Comparison of ENCODE assay signal across 9 cellular contexts in the genomic region with DNA sequence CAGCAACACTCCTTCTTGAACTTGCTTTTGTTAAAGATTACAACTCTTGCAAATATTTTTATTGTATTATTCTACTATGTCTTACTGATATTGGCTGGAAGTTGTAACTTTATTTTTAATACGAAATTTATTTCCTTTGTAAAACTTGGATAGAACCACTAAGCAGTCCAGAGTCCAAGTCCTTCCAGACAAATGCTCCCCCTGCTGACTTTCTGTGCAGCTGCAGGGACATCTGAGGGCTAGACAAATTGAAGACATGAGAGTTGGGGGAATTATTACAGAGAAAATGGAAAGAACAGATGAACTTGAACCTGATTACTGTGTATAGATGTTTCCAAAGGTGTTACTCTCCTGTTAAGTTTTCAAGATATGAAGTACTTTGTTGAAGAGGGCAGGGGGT.
A peak's percentile ranks its signal among the peaks of the same experiment; 100 is the strongest.
DNase-seq lines count a peak whose midpoint lies in the region; ATAC-seq, FAIRE-seq and TF ChIP-seq lines count a peak whose summit lies in the region.
"Had no signal": no experiment of that assay in that cellular context is flagged by ENCODE, and none has a peak within 500 bp of the region (broad histone marks: within the 10 kb centered on the region; RNA-seq: fewer than 3 reads in every experiment).

No MANE protein-coding gene starts in this region.

- no peak overlapping the region for H2AFZ ChIP-seq in GM12878 (ENCODE audit: control insufficient read depth, low read depth, low read length)

- H3K79me2 ChIP-seq in GM12878 (ENCODE audit: control insufficient read depth, insufficient read depth, low read length) = no peaks in the 10 kb centered on the region

- no peak for TF ChIP-seq EP300 in GM12878 (IDR thresholded peaks at IDR 0.05; ENCODE audit: borderline replicate concordance in 1 of 2, control insufficient read depth in 1 of 2, low read depth in 2 of 2, low read length in 2 of 2)
- TF ChIP-seq EP300 in gastroesophageal sphincter (IDR thresholded peaks at IDR 0.05) = no peak

- TF ChIP-seq RAD21 in GM12878 (IDR thresholded peaks at IDR 0.05; ENCODE audit: insufficient read depth, low read depth, low read length) = peak; percentile 87

- H3K36me3 ChIP-seq in GM12878 (ENCODE audit: control insufficient read depth in 2 of 2, insufficient read depth in 2 of 2, low read length in 1 of 2) (no peaks in the 10 kb centered on the region), lower lobe of right lung (no peaks in the 10 kb centered on the region), gastroesophageal sphincter (no peaks in the 10 kb centered on the region)

- ATAC-seq in GM12878 = peak; percentile 77
- ATAC-seq in lower lobe of right lung = peak in 1 of 2 donors; percentile 57
- no peak for ATAC-seq in T-cell (replicated peaks in 1 of 4)
- ATAC-seq in gastroesophageal sphincter = no peak

- H3K4me1 Mint-ChIP-seq in T-cell = no peaks in the 10 kb centered on the region

- no peaks in the 10 kb centered on the region for H4K20me1 ChIP-seq in GM12878 (ENCODE audit: control insufficient read depth, insufficient read depth)

- intact Hi-C loops in GM12878 (cut with micrococcal nuclease; ENCODE audit: unreplicated experiment) = loop anchor here (1.0 to 2.0 kb wide), 2 partner anchors 145 to 248 kb away; no protein-coding TSS in a partner anchor
- intact Hi-C loops in lower lobe of right lung (cut with DNase I) = no loop called here

- peaks cover 4% of the 10 kb centered on the region; the same call in 1 of the 2 replicates for H3K4me1 ChIP-seq in GM12878 (ENCODE audit: control insufficient read depth, insufficient read depth, low read length)
- H3K4me1 ChIP-seq in lower lobe of right lung = no peaks in the 10 kb centered on the region
- H3K4me1 ChIP-seq in gastroesophageal sphincter = no peaks in the 10 kb centered on the region

- no peaks in the 10 kb centered on the region for H3K27me3 ChIP-seq in GM12878 (replicated peaks in 1 of 2; ENCODE audit: control insufficient read depth in 2 of 2, insufficient read depth in 2 of 2, low read length in 1 of 2)
- H3K27me3 ChIP-seq in lower lobe of right lung (ENCODE audit: low read depth) = no peaks in the 10 kb centered on the region
- no peaks in the 10 kb centered on the region for H3K27me3 ChIP-seq in gastroesophageal sphincter

- H3K4me3 ChIP-seq in GM12878 = no peak overlapping the region
- H3K4me3 ChIP-seq in lower lobe of right lung = no peak overlapping the region
- H3K4me3 ChIP-seq in gastroesophageal sphincter = no peak overlapping the region

- CTCF ChIA-PET in GM12878 (lab: Yijun Ruan, JAX) = interaction anchor here (0.6 to 6.3 kb wide), 48 partner anchors 8 to 658 kb away, joined by 3 to 128 read pairs (median 5); no protein-coding TSS in a partner anchor
- CTCF ChIA-PET in T-cell (lab: Charles Lee) = no interaction called here

- peak; percentile 78 for FAIRE-seq in GM12878 (lab: Jason Lieb, UNC)

- H3K9ac ChIP-seq in GM12878 (ENCODE audit: control insufficient read depth, insufficient read depth, low read length) = no peak overlapping the region

- H3K9me3 ChIP-seq in GM12878 (replicated peaks; ENCODE audit: control insufficient read depth, insufficient read depth, low read length) = no peaks in the 10 kb centered on the region
- no peaks in the 10 kb centered on the region for H3K9me3 ChIP-seq in lower lobe of right lung
- H3K9me3 ChIP-seq in gastroesophageal sphincter = no peaks in the 10 kb centered on the region

- RAD21 ChIA-PET in GM12878 (lab: Charles Lee; ENCODE audit: unreplicated experiment) = interaction anchor here (0.8 to 6.2 kb wide), 28 partner anchors 12 to 293 kb away, joined by 3 to 97 read pairs (median 6); no protein-coding TSS in a partner anchor

- H3K27ac Mint-ChIP-seq in T-cell = no peak overlapping the region
- H3K27ac Mint-ChIP-seq: IgD-negative memory B cell had no signal

- DNase-seq in ELR (ENCODE audit: low read depth) (peak; percentile 15), HT-29 (ENCODE audit: low spot score) (peak; percentile 48), GM12878 (ENCODE audit: low read depth, low spot score) (no peak), lower lobe of right lung (no peak), T-helper 2 cell (no peak), T-cell (no peak), NCI-H345 treated with DMSO at 0.1 percent for 48 hours (lab: John Stamatoyannopoulos, UW; ENCODE audit: unreplicated experiment) (no peak)

- no peak for TF ChIP-seq POLR2A in GM12878 (IDR thresholded peaks at IDR 0.05; ENCODE audit: low read depth, low read length)
- TF ChIP-seq POLR2A in gastroesophageal sphincter (IDR thresholded peaks at IDR 0.05) = no peak

- SMC1A ChIA-PET in GM12878 (lab: Charles Lee; ENCODE audit: uncharacterized antibody, unreplicated experiment) = interaction anchor here (0.7 to 14.3 kb wide), 41 partner anchors 9 to 360 kb away, joined by 3 to 172 read pairs (median 8); no protein-coding TSS in a partner anchor

- no peak overlapping the region for H3K4me3 Mint-ChIP-seq in T-cell
- H3K4me3 Mint-ChIP-seq: IgD-negative memory B cell had no signal

- in situ Hi-C loops in GM12878 (cut with MboI) = loop anchor here (10.0 kb wide), 1 partner anchor 238 kb away; a partner anchor contains a TSS

- POLR2A ChIA-PET in GM12878 (lab: Charles Lee) = interaction anchor here (1.1 to 2.3 kb wide), 4 partner anchors 17 to 82 kb away, joined by 3 to 9 read pairs (median 4); no protein-coding TSS in a partner anchor
- POLR2A ChIA-PET in T-cell (lab: Charles Lee) = no interaction called here

- no peaks in the 10 kb centered on the region for H3K9me3 Mint-ChIP-seq in T-cell
- H3K9me3 Mint-ChIP-seq: IgD-negative memory B cell had no signal

- H3K4me2 ChIP-seq in GM12878 (ENCODE audit: control insufficient read depth, insufficient read depth) = no peak overlapping the region

- TF ChIP-seq CTCF in GM12878 (IDR thresholded peaks at IDR 0.05 in 2 of 3, conservative IDR thresholded peaks at IDR 0.05 in 1 of 3; ENCODE audit: control insufficient read depth in 2 of 3, extremely low read depth in 1 of 3, insufficient read depth in 1 of 3, low read depth in 3 of 3, low read length in 3 of 3) (peak; percentile 60 to 78 (median 69)), lower lobe of right lung (IDR thresholded peaks at IDR 0.05) (peak; percentile 47), gastroesophageal sphincter (IDR thresholded peaks at IDR 0.05) (peak in 2 of 4 experiments; percentile 16 to 57)

- WGBS in GM12878 (ENCODE audit: insufficient coverage, insufficient replicate concordance, low lambda C conversion rate, missing lambda C conversion rate) = 0% methylated on average over 1 of the region's 1 CpG
- WGBS in gastroesophageal sphincter (ENCODE audit: low coverage in 1 of 2), 2 donors = 0% methylated on average over 1 of the region's 1 CpG

- no TSS peak for BruUV-seq in GM12878 (replicated peaks; lab: Mats Ljungman, UMichigan)

- H3K27ac ChIP-seq in GM12878 (ENCODE audit: control insufficient read depth, insufficient read depth) (no peak overlapping the region), lower lobe of right lung (no peak overlapping the region), gastroesophageal sphincter (no peak overlapping the region)

- peaks cover 0 to 7% of the 10 kb centered on the region in 2 donors for H3K27me3 Mint-ChIP-seq in T-cell
- H3K27me3 Mint-ChIP-seq: IgD-negative memory B cell had no signal

- H3K36me3 Mint-ChIP-seq in T-cell = no peaks in the 10 kb centered on the region
- H3K36me3 Mint-ChIP-seq: IgD-negative memory B cell had no signal

TF ChIP-seq in GM12878, 131 proteins besides CTCF, POLR2A, EP300 and RAD21:
- TF ChIP-seq, protein P1, sequence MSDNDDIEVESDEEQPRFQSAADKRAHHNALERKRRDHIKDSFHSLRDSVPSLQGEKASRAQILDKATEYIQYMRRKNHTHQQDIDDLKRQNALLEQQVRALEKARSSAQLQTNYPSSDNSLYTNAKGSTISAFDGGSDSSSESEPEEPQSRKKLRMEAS (IDR thresholded peaks at IDR 0.05; ENCODE audit: low read depth, low read length) = no peak
- peak; percentile 76; the same call in 1 of the 2 replicates for TF ChIP-seq SMC3 (IDR thresholded peaks at IDR 0.05; ENCODE audit: borderline replicate concordance, low read length)
- TF ChIP-seq, protein P2, sequence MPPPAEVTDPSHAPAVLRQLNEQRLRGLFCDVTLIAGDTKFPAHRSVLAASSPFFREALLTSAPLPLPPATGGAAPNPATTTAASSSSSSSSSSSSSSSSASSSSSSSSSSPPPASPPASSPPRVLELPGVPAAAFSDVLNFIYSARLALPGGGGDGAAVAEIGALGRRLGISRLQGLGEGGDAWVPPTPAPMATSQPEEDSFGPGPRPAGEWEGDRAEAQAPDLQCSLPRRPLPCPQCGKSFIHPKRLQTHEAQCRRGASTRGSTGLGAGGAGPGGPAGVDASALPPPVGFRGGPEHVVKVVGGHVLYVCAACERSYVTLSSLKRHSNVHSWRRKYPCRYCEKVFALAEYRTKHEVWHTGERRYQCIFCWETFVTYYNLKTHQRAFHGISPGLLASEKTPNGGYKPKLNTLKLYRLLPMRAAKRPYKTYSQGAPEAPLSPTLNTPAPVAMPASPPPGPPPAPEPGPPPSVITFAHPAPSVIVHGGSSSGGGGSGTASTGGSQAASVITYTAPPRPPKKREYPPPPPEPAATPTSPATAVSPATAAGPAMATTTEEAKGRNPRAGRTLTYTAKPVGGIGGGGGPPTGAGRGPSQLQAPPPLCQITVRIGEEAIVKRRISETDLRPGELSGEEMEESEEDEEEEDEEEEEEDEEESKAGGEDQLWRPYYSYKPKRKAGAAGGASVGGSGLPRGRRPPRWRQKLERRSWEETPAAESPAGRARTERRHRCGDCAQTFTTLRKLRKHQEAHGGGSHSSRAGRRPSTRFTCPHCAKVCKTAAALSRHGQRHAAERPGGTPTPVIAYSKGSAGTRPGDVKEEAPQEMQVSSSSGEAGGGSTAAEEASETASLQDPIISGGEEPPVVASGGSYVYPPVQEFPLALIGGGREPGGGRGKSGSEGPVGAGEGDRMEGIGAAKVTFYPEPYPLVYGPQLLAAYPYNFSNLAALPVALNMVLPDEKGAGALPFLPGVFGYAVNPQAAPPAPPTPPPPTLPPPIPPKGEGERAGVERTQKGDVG (CRISPR knock-in tag; IDR thresholded peaks at IDR 0.05) = no peak
TF ChIP-seq in GM12878: peak in this region for 1.

Comparison
In these comparisons a context has a peak if more than half of its experiments do, and no peak if none do; other contexts are left out.
1. DNase-seq: peak in ELR (single experiment) and HT-29 (single experiment); none in GM12878 (single experiment), lower lobe of right lung (single experiment), T-helper 2 cell (0 of 5), T-cell (0 of 34) and NCI-H345 treated with DMSO at 0.1 percent for 48 hours (single experiment).